Comparison of ENCODE assay signal across 1 cellular context in the genomic region with DNA sequence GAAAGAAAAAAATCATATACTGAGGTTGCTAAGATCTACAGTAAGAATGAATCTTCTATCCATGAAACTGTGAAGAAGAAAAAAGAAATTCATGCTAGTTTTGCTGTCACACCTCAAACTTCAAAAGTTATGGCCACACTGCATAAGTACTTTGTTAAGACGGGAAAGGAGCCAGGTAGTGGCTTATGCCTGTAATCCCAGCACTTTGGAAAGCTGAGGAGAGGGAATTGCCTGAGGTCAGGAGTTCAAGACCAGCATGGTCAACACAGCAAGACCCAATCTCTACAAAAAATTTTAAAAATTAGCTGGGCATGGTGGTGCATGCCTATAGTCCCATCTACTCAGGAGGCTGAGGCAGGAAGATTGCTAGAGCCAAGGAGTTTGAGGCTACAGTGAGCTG.
TF ChIP-seq lines count a peak whose summit lies in the region.

No MANE protein-coding gene starts in this region.

TF ChIP-seq in HCT116, 20 proteins besides CTCF, POLR2A, EP300 and RAD21:
- TF ChIP-seq, protein P1, sequence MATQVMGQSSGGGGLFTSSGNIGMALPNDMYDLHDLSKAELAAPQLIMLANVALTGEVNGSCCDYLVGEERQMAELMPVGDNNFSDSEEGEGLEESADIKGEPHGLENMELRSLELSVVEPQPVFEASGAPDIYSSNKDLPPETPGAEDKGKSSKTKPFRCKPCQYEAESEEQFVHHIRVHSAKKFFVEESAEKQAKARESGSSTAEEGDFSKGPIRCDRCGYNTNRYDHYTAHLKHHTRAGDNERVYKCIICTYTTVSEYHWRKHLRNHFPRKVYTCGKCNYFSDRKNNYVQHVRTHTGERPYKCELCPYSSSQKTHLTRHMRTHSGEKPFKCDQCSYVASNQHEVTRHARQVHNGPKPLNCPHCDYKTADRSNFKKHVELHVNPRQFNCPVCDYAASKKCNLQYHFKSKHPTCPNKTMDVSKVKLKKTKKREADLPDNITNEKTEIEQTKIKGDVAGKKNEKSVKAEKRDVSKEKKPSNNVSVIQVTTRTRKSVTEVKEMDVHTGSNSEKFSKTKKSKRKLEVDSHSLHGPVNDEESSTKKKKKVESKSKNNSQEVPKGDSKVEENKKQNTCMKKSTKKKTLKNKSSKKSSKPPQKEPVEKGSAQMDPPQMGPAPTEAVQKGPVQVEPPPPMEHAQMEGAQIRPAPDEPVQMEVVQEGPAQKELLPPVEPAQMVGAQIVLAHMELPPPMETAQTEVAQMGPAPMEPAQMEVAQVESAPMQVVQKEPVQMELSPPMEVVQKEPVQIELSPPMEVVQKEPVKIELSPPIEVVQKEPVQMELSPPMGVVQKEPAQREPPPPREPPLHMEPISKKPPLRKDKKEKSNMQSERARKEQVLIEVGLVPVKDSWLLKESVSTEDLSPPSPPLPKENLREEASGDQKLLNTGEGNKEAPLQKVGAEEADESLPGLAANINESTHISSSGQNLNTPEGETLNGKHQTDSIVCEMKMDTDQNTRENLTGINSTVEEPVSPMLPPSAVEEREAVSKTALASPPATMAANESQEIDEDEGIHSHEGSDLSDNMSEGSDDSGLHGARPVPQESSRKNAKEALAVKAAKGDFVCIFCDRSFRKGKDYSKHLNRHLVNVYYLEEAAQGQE (IDR thresholded peaks at IDR 0.05; ENCODE audit: low read depth): no peak
- TF ChIP-seq, protein P2, sequence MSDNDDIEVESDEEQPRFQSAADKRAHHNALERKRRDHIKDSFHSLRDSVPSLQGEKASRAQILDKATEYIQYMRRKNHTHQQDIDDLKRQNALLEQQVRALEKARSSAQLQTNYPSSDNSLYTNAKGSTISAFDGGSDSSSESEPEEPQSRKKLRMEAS (IDR thresholded peaks at IDR 0.05): no peak
- TF ChIP-seq, protein P3, sequence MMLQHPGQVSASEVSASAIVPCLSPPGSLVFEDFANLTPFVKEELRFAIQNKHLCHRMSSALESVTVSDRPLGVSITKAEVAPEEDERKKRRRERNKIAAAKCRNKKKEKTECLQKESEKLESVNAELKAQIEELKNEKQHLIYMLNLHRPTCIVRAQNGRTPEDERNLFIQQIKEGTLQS (IDR thresholded peaks at IDR 0.05): no peak
